In the genomic region with DNA sequence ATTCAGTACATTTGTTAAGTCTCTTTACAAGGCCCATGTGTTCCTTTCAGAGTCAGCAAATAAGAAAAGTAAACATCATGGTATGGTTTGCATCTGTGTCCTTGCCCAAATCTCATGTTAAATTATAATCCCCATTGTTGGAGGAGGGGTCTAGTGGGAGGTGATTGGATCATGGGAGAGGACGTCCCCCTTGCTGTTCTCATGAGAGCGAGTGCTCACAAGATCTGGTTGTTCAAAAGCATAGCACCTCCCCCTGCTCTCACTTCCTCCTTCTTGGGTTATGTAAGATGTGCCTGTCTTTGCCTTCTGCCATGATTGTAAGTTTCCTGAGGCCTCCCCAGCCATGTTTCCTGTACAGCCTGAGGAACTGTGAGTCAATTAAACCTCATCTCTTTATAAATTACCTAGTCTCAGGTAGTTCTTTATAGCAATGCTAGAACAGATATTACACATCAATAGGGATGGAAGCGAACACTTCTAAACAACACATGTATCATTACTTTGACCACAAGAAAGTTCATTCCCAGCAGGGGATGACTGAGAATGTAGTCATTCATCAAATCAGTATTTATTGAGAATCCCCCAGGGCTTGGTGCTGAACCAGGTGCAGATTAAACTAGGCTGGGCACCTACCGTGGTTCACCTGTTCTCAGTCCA, we compare ENCODE assay signal across 9 cellular contexts. TPM values are rescaled to one million over a fixed set of nuclear protein-coding genes. Genes with fewer than 3 reads are reported as not detected.
DNase-seq lines count a peak whose midpoint lies in the region; ATAC-seq and TF ChIP-seq lines count a peak whose summit lies in the region.
"Had no signal": no experiment of that assay in that cellular context is flagged by ENCODE, and none has a peak within 500 bp of the region (broad histone marks: within the 10 kb centered on the region; RNA-seq: fewer than 3 reads in every experiment).

No MANE protein-coding gene starts in this region.

- ATAC-seq in HG03108 (IDR thresholded peaks at IDR 0.05; ENCODE audit: unreplicated experiment) (peak; percentile 57), T-helper 17 cell (no peak)
- ATAC-seq in effector memory CD8-positive, alpha-beta T cell (replicated peaks): no peak

- H3K4me3 ChIP-seq in prostate gland: peak overlapping the region; percentile 13 to 17

- TF ChIP-seq POLR2A in prostate gland (IDR thresholded peaks at IDR 0.05): no peak

- peaks cover 4% of the 10 kb centered on the region for H3K36me3 Mint-ChIP-seq in activated CD4-positive, alpha-beta T cell treated with anti-CD3 and anti-CD28 coated beads, Interleukin-2, amount 10 ng/mL, durations not matched to agents 24 days and 14 days (ENCODE audit: low read depth)
- no peaks in the 10 kb centered on the region for H3K36me3 Mint-ChIP-seq in T-helper 17 cell (ENCODE audit: low read depth)
- peaks cover 26% of the 10 kb centered on the region for H3K36me3 Mint-ChIP-seq in effector memory CD8-positive, alpha-beta T cell (ENCODE audit: insufficient read depth)
- peaks cover 5% of the 10 kb centered on the region for H3K36me3 Mint-ChIP-seq in T-helper 2 cell treated with Interferon-gamma antibody and Interleukin-4, amounts not matched to agents 5 μg/mL and 100 μg/mL, for 36 hours (ENCODE audit: low read depth)

- H3K9me3 ChIP-seq in T-helper 17 cell (ENCODE audit: control insufficient read depth, low read length, poor library complexity, severe bottlenecking) (no peaks in the 10 kb centered on the region), prostate gland (no peaks in the 10 kb centered on the region)

- peaks cover 27% of the 10 kb centered on the region for H3K4me1 Mint-ChIP-seq in activated CD4-positive, alpha-beta T cell treated with anti-CD3 and anti-CD28 coated beads, Interleukin-2, amount 10 ng/mL, durations not matched to agents 24 days and 14 days
- peaks cover 23% of the 10 kb centered on the region for H3K4me1 Mint-ChIP-seq in T-helper 17 cell
- H3K4me1 Mint-ChIP-seq in effector memory CD8-positive, alpha-beta T cell (ENCODE audit: low read depth in 2 of 2): peaks cover 6 to 17% of the 10 kb centered on the region in 2 donors
- H3K4me1 Mint-ChIP-seq in T-helper 2 cell treated with Interferon-gamma antibody and Interleukin-4, amounts not matched to agents 5 μg/mL and 100 μg/mL, for 36 hours (ENCODE audit: low read depth): peaks cover 13% of the 10 kb centered on the region

- no peak for DNase-seq in activated CD4-positive, alpha-beta T cell treated with anti-CD3 and anti-CD28 coated beads, Interleukin-2, amount 10 ng/mL, durations not matched to agents 24 days and 14 days
- no peak for DNase-seq in activated CD4-positive, alpha-beta T cell treated with anti-CD3 and anti-CD28 coated beads for 48 hours
- no peak for DNase-seq in T-helper 17 cell
- peak; percentile 82 for DNase-seq in prostate gland (ENCODE audit: low spot score)
- DNase-seq in effector memory CD8-positive, alpha-beta T cell: no peak
- DNase-seq in stimulated activated CD8-positive, alpha-beta memory T cell treated with anti-CD3 and anti-CD28 coated beads, Interleukin-4, amount 100 ng/mL, for 48 hours: no peak
- no peak for DNase-seq in T-helper 2 cell treated with Interferon-gamma antibody and Interleukin-4, amounts not matched to agents 5 μg/mL and 100 μg/mL, for 36 hours (ENCODE audit: low spot score)
- DNase-seq: brain microvascular endothelial cell had no signal

- intact Hi-C loops in activated CD4-positive, alpha-beta T cell treated with anti-CD3 and anti-CD28 coated beads, Interleukin-2, amount 10 ng/mL, durations not matched to agents 24 days and 14 days (cut with micrococcal nuclease): no loop called here
- intact Hi-C loops in prostate gland (cut with DNase I): no loop called here

- H3K27ac Mint-ChIP-seq in activated CD4-positive, alpha-beta T cell treated with anti-CD3 and anti-CD28 coated beads, Interleukin-2, amount 10 ng/mL, durations not matched to agents 24 days and 14 days: peak overlapping the region; percentile 14
- H3K27ac Mint-ChIP-seq in T-helper 17 cell: peak overlapping the region; percentile 27
- no peak overlapping the region for H3K27ac Mint-ChIP-seq in effector memory CD8-positive, alpha-beta T cell
- no peak overlapping the region for H3K27ac Mint-ChIP-seq in T-helper 2 cell treated with Interferon-gamma antibody and Interleukin-4, amounts not matched to agents 5 μg/mL and 100 μg/mL, for 36 hours

- H3K27me3 Mint-ChIP-seq in activated CD4-positive, alpha-beta T cell treated with anti-CD3 and anti-CD28 coated beads, Interleukin-2, amount 10 ng/mL, durations not matched to agents 24 days and 14 days: peaks cover 3% of the 10 kb centered on the region
- H3K27me3 Mint-ChIP-seq in T-helper 17 cell: no peaks in the 10 kb centered on the region
- H3K27me3 Mint-ChIP-seq in effector memory CD8-positive, alpha-beta T cell: peaks cover 0 to 11% of the 10 kb centered on the region in 2 donors
- peaks cover 7% of the 10 kb centered on the region for H3K27me3 Mint-ChIP-seq in T-helper 2 cell treated with Interferon-gamma antibody and Interleukin-4, amounts not matched to agents 5 μg/mL and 100 μg/mL, for 36 hours (ENCODE audit: low read depth)

- no peak for TF ChIP-seq CTCF in prostate gland (IDR thresholded peaks at IDR 0.05)

- H3K36me3 ChIP-seq in prostate gland: no peaks in the 10 kb centered on the region
- H3K36me3 ChIP-seq: brain microvascular endothelial cell had no signal

- no peak overlapping the region for H3K4me3 Mint-ChIP-seq in activated CD4-positive, alpha-beta T cell treated with anti-CD3 and anti-CD28 coated beads, Interleukin-2, amount 10 ng/mL, durations not matched to agents 24 days and 14 days
- H3K4me3 Mint-ChIP-seq in T-helper 17 cell: no peak overlapping the region
- no peak overlapping the region for H3K4me3 Mint-ChIP-seq in effector memory CD8-positive, alpha-beta T cell
- no peak overlapping the region for H3K4me3 Mint-ChIP-seq in T-helper 2 cell treated with Interferon-gamma antibody and Interleukin-4, amounts not matched to agents 5 μg/mL and 100 μg/mL, for 36 hours

- no peaks in the 10 kb centered on the region for H3K27me3 ChIP-seq in prostate gland (replicated peaks; ENCODE audit: insufficient read depth)
- H3K27me3 ChIP-seq: brain microvascular endothelial cell had no signal

- H3K4me1 ChIP-seq in prostate gland (replicated peaks): no peaks in the 10 kb centered on the region

- 64% methylated on average over 4 of the region's 4 CpGs for WGBS in prostate gland

- peak overlapping the region; percentile 87 to 90 for H3K27ac ChIP-seq in prostate gland
- H3K27ac ChIP-seq: brain microvascular endothelial cell had no signal

- no peaks in the 10 kb centered on the region for H3K9me3 Mint-ChIP-seq in activated CD4-positive, alpha-beta T cell treated with anti-CD3 and anti-CD28 coated beads, Interleukin-2, amount 10 ng/mL, durations not matched to agents 24 days and 14 days
- H3K9me3 Mint-ChIP-seq in effector memory CD8-positive, alpha-beta T cell: no peaks in the 10 kb centered on the region
- H3K9me3 Mint-ChIP-seq in T-helper 2 cell treated with Interferon-gamma antibody and Interleukin-4, amounts not matched to agents 5 μg/mL and 100 μg/mL, for 36 hours: no peaks in the 10 kb centered on the region

RNA-seq across cellular contexts. Expression of gene EFCAB12, which starts 4.1 kb away (rescaled TPM):
- 0.40 and 0.63 TPM in 2 replicates for total RNA-seq in activated CD4-positive, alpha-beta T cell treated with anti-CD3 and anti-CD28 coated beads, Interleukin-2, amount 10 ng/mL, durations not matched to agents 24 days and 14 days
- total RNA-seq in T-helper 17 cell (1 to 10 TPM; 2.3 to 5.2 TPM), prostate gland (10 to 100 TPM in 1 of 2 donors, 1 to 10 TPM in 1; 6.2 to 13.7 TPM)

RNA-seq across cellular contexts. Expression of gene MBD4, which starts 15.4 kb away (rescaled TPM):
- total RNA-seq in activated CD4-positive, alpha-beta T cell treated with anti-CD3 and anti-CD28 coated beads, Interleukin-2, amount 10 ng/mL, durations not matched to agents 24 days and 14 days: 40.8 and 50.7 TPM in 2 replicates
- total RNA-seq in T-helper 17 cell: 10 to 100 TPM; 44.7 to 49.4 TPM
- 10 to 100 TPM; 20.6 to 34.0 TPM for total RNA-seq in prostate gland

RNA-seq across cellular contexts. Expression of gene IFT122, which starts 15.7 kb away (rescaled TPM):
- total RNA-seq in activated CD4-positive, alpha-beta T cell treated with anti-CD3 and anti-CD28 coated beads, Interleukin-2, amount 10 ng/mL, durations not matched to agents 24 days and 14 days: 12.3 and 13.7 TPM in 2 replicates
- total RNA-seq in T-helper 17 cell (10 to 100 TPM; 20.1 to 22.8 TPM), prostate gland (10 to 100 TPM; 60.8 to 91.3 TPM)

Comparison
In these comparisons a context has a peak if more than half of its experiments do, and no peak if none do; other contexts are left out.
1. H3K27ac Mint-ChIP-seq: peak in activated CD4-positive, alpha-beta T cell treated with anti-CD3 and anti-CD28 coated beads, Interleukin-2, amount 10 ng/mL, durations not matched to agents 24 days and 14 days (single experiment) and T-helper 17 cell (single experiment); none in effector memory CD8-positive, alpha-beta T cell (0 of 2) and T-helper 2 cell treated with Interferon-gamma antibody and Interleukin-4, amounts not matched to agents 5 μg/mL and 100 μg/mL, for 36 hours (single experiment).